ENCODE assay signal across 1 cellular context in genomic region chr2:216075510-216076485, GRCh38.
TF ChIP-seq lines count a peak whose summit lies in the region.

No MANE protein-coding gene starts in this region.

TF ChIP-seq in WTC11, 78 proteins besides CTCF, POLR2A, EP300 and RAD21 (continued from another document):
- TF ChIP-seq AR (CRISPR knock-in tag; IDR thresholded peaks at IDR 0.05) (no peak), NR2C2 (CRISPR knock-in tag; IDR thresholded peaks at IDR 0.05) (no peak)
